Comparison of ENCODE assay signal across 23 cellular contexts in genomic region chr7:4693749-4694148, GRCh38. TPM values are rescaled to one million over a fixed set of nuclear protein-coding genes. Genes with fewer than 3 reads are reported as not detected.
A peak's percentile ranks its signal among the peaks of the same experiment; 100 is the strongest.
DNase-seq lines count a peak whose midpoint lies in the region; ATAC-seq and TF ChIP-seq lines count a peak whose summit lies in the region.
"Had no signal": no experiment of that assay in that cellular context is flagged by ENCODE, and none has a peak within 500 bp of the region (broad histone marks: within the 10 kb centered on the region; RNA-seq: fewer than 3 reads in every experiment).

No MANE protein-coding gene starts in this region.

- H3K9ac ChIP-seq in endodermal cell (ENCODE audit: extremely low read depth, low read length, poor library complexity, severe bottlenecking) (no peak overlapping the region), skeletal muscle tissue (ENCODE audit: low read depth in 1 of 3, low read length in 3 of 3) (no peak overlapping the region)

- H3K4me3 Mint-ChIP-seq in stimulated activated naive CD8-positive, alpha-beta T cell treated with anti-CD3 and anti-CD28 coated beads, Interleukin-15, Interleukin-2, amounts not matched to agents 100 ng/mL and 50 ng/mL, for 24 hours = no peak overlapping the region
- H3K4me3 Mint-ChIP-seq in endodermal cell = no peak overlapping the region
- H3K4me3 Mint-ChIP-seq in CD8-positive, alpha-beta memory T cell = no peak overlapping the region
- H3K4me3 Mint-ChIP-seq: T-cell had no signal

- H3K27me3 ChIP-seq in endodermal cell (ENCODE audit: control insufficient read depth, insufficient read depth, low read length, poor library complexity, severe bottlenecking) (no peaks in the 10 kb centered on the region), skeletal muscle tissue (ENCODE audit: control insufficient read depth in 3 of 3, insufficient read depth in 3 of 3, low read length in 3 of 3) (no peaks in the 10 kb centered on the region)
- no peaks in the 10 kb centered on the region for H3K27me3 ChIP-seq in CD8-positive, alpha-beta memory T cell (ENCODE audit: insufficient read depth, low read length, poor library complexity, severe bottlenecking)
- H3K27me3 ChIP-seq: body of pancreas, foreskin keratinocyte, neutrophil had no signal

- H3K27ac ChIP-seq in endodermal cell (ENCODE audit: low read depth, low read length) (no peak overlapping the region), skeletal muscle tissue (ENCODE audit: low read depth, low read length) (peak overlapping the region; percentile 83)
- H3K27ac ChIP-seq in CD8-positive, alpha-beta memory T cell (ENCODE audit: low read depth, low read length) = no peak overlapping the region
- H3K27ac ChIP-seq: foreskin keratinocyte, neutrophil had no signal

- H3K36me3 ChIP-seq in endodermal cell (ENCODE audit: control insufficient read depth, insufficient read depth, low read length) (no peaks in the 10 kb centered on the region), skeletal muscle tissue (ENCODE audit: control insufficient read depth in 3 of 3, insufficient read depth in 3 of 3, low read length in 3 of 3) (peaks cover 0 to 3% (median 0%) of the 10 kb centered on the region in 3 donors)
- no peaks in the 10 kb centered on the region for H3K36me3 ChIP-seq in CD8-positive, alpha-beta memory T cell (ENCODE audit: insufficient read depth, low read length)
- H3K36me3 ChIP-seq: neutrophil had no signal

- no peak for TF ChIP-seq CTCF in endodermal cell (conservative IDR thresholded peaks at IDR 0.05)

- H3K27ac Mint-ChIP-seq in stimulated activated naive CD8-positive, alpha-beta T cell treated with anti-CD3 and anti-CD28 coated beads, Interleukin-15, Interleukin-2, amounts not matched to agents 100 ng/mL and 50 ng/mL, for 24 hours = peak overlapping the region; percentile 40
- peak overlapping the region; percentile 58 for H3K27ac Mint-ChIP-seq in endodermal cell
- no peak overlapping the region for H3K27ac Mint-ChIP-seq in CD8-positive, alpha-beta memory T cell
- H3K27ac Mint-ChIP-seq: T-cell had no signal

- POLR2A ChIA-PET in CD8-positive, alpha-beta memory T cell (lab: Charles Lee) = no interaction called here

- CTCF ChIA-PET in CD8-positive, alpha-beta memory T cell (lab: Charles Lee) = interaction anchor here (1.5 kb wide), 1 partner anchor 87 kb away, joined by 3 read pairs; no protein-coding TSS in a partner anchor

- H3K4me3 ChIP-seq in endodermal cell (ENCODE audit: low read length) (no peak overlapping the region), skeletal muscle tissue (ENCODE audit: low read length in 3 of 3) (no peak overlapping the region)
- no peak overlapping the region for H3K4me3 ChIP-seq in CD8-positive, alpha-beta memory T cell (ENCODE audit: low read length)
- H3K4me3 ChIP-seq: body of pancreas had no signal

- no peak for ATAC-seq in stimulated activated naive CD8-positive, alpha-beta T cell treated with anti-CD3 and anti-CD28 coated beads, Interleukin-15, Interleukin-2, amounts not matched to agents 100 U/mL and 50 U/mL, for 24 hours
- ATAC-seq in GM21528 (IDR thresholded peaks at IDR 0.05; ENCODE audit: low FRiP score, unreplicated experiment) = no peak
- no peak for ATAC-seq in GM21723 (IDR thresholded peaks at IDR 0.05; ENCODE audit: unreplicated experiment)
- ATAC-seq: body of pancreas, foreskin keratinocyte, sciatic nerve, T-cell had no signal

- H3K27me3 Mint-ChIP-seq in stimulated activated naive CD8-positive, alpha-beta T cell treated with anti-CD3 and anti-CD28 coated beads, Interleukin-15, Interleukin-2, amounts not matched to agents 100 ng/mL and 50 ng/mL, for 24 hours = no peaks in the 10 kb centered on the region
- no peaks in the 10 kb centered on the region for H3K27me3 Mint-ChIP-seq in endodermal cell (ENCODE audit: insufficient read depth)
- no peaks in the 10 kb centered on the region for H3K27me3 Mint-ChIP-seq in CD8-positive, alpha-beta memory T cell
- H3K27me3 Mint-ChIP-seq: T-cell had no signal

- peaks cover 15% of the 10 kb centered on the region for H3K36me3 Mint-ChIP-seq in stimulated activated naive CD8-positive, alpha-beta T cell treated with anti-CD3 and anti-CD28 coated beads, Interleukin-15, Interleukin-2, amounts not matched to agents 100 ng/mL and 50 ng/mL, for 24 hours (ENCODE audit: low read depth)
- H3K36me3 Mint-ChIP-seq in endodermal cell (ENCODE audit: low read depth) = peaks cover 7% of the 10 kb centered on the region
- H3K36me3 Mint-ChIP-seq in CD8-positive, alpha-beta memory T cell = peaks cover 0 to 23% (median 6%) of the 10 kb centered on the region in 3 donors

- H3K4me1 ChIP-seq in endodermal cell (ENCODE audit: control insufficient read depth, insufficient read depth, low read length) (no peaks in the 10 kb centered on the region), skeletal muscle tissue (ENCODE audit: control insufficient read depth in 3 of 3, insufficient read depth in 3 of 3, low read length in 3 of 3) (peaks cover 19 to 46% (median 35%) of the 10 kb centered on the region in 3 donors)
- peaks cover 44% of the 10 kb centered on the region for H3K4me1 ChIP-seq in CD8-positive, alpha-beta memory T cell (ENCODE audit: insufficient read depth, low read length)

- DNase-seq in stimulated activated naive CD8-positive, alpha-beta T cell treated with anti-CD3 and anti-CD28 coated beads, Interleukin-15, Interleukin-2, amounts not matched to agents 100 U/mL and 50 U/mL, for 24 hours = no peak
- no peak for DNase-seq in endodermal cell
- DNase-seq in NCI-H226 = no peak
- DNase-seq in CD8-positive, alpha-beta memory T cell = no peak
- DNase-seq: activated CD4-positive, alpha-beta T cell treated with anti-CD3 and anti-CD28 coated beads, Interleukin-2, amount 50 U/mL, for 48 hours; activated naive CD4-positive, alpha-beta T cell treated with anti-CD3 and anti-CD28 coated beads, Interleukin-2, amount 50 U/mL, for 16 hours; activated T-cell treated with anti-CD3 and anti-CD28 coated beads, Interleukin-2, amount 50 U/mL, for 48 hours; body of pancreas; COR-L47; foreskin keratinocyte; KBM-7; kidney glomerular epithelial cell; NCI-H187 treated with DMSO at 0.1 percent for 48 hours; NCI-H446; stimulated activated CD4-positive, alpha-beta T cell treated with anti-CD3 and anti-CD28 coated beads, Interleukin-2, amount 100 ng/mL, for 24 hours; substantia nigra; T-cell had no signal

- H3K4me1 Mint-ChIP-seq in stimulated activated naive CD8-positive, alpha-beta T cell treated with anti-CD3 and anti-CD28 coated beads, Interleukin-15, Interleukin-2, amounts not matched to agents 100 ng/mL and 50 ng/mL, for 24 hours (ENCODE audit: low read depth) = peaks cover 59% of the 10 kb centered on the region
- peaks cover 4% of the 10 kb centered on the region for H3K4me1 Mint-ChIP-seq in endodermal cell
- peaks cover 59 to 82% (median 72%) of the 10 kb centered on the region in 3 donors for H3K4me1 Mint-ChIP-seq in CD8-positive, alpha-beta memory T cell

- H3K9me3 ChIP-seq in endodermal cell (ENCODE audit: control insufficient read depth, low read length) = no peaks in the 10 kb centered on the region
- H3K9me3 ChIP-seq in skeletal muscle tissue (ENCODE audit: control insufficient read depth in 3 of 3, low read length in 3 of 3) = no peaks in the 10 kb centered on the region
- H3K9me3 ChIP-seq in CD8-positive, alpha-beta memory T cell (ENCODE audit: low read length) = no peaks in the 10 kb centered on the region
- H3K9me3 ChIP-seq: body of pancreas, neutrophil had no signal

- no peaks in the 10 kb centered on the region for H3K9me3 Mint-ChIP-seq in stimulated activated naive CD8-positive, alpha-beta T cell treated with anti-CD3 and anti-CD28 coated beads, Interleukin-15, Interleukin-2, amounts not matched to agents 100 ng/mL and 50 ng/mL, for 24 hours
- no peaks in the 10 kb centered on the region for H3K9me3 Mint-ChIP-seq in endodermal cell
- no peaks in the 10 kb centered on the region for H3K9me3 Mint-ChIP-seq in CD8-positive, alpha-beta memory T cell
- H3K9me3 Mint-ChIP-seq: T-cell had no signal

- 91 to 94% methylated on average over 2 of the region's 2 CpGs for WGBS in endodermal cell (ENCODE audit: insufficient coverage in 1 of 2, insufficient read length in 1 of 2), 2 experiments

RNA-seq across cellular contexts. Expression of gene FOXK1, which starts 11.7 kb away (rescaled TPM):
- total RNA-seq in endodermal cell (10 to 100 TPM; 36.9 to 43.4 TPM), skeletal muscle tissue (17.2 TPM)
- 14.9 TPM for polyA plus RNA-seq in endodermal cell (2013, experiment 1 of 2)
- polyA plus RNA-seq in endodermal cell (2013, experiment 2 of 2) = 13.9 TPM
- 10 to 100 TPM; 35.6 to 38.4 TPM for total RNA-seq in CD8-positive, alpha-beta memory T cell
- 4.5 TPM for polyA plus RNA-seq in CD8-positive, alpha-beta memory T cell

Comparison
In these comparisons a context has a peak if more than half of its experiments do, and no peak if none do; other contexts are left out.
1. H3K27ac Mint-ChIP-seq: peak in stimulated activated naive CD8-positive, alpha-beta T cell treated with anti-CD3 and anti-CD28 coated beads, Interleukin-15, Interleukin-2, amounts not matched to agents 100 ng/mL and 50 ng/mL, for 24 hours (single experiment) and endodermal cell (single experiment); none in CD8-positive, alpha-beta memory T cell (0 of 8).